ENCODE assay signal across 1 cellular context in genomic region chr11:113314389-113315301, GRCh38.
TF ChIP-seq lines count a peak whose summit lies in the region.

TSS of gene TTC12 (plus strand) at chr11:113314583. CDS start at chr11:113316258, 1,675 bp downstream.

TF ChIP-seq in HepG2, 621 proteins besides CTCF, POLR2A, EP300 and RAD21 (continued from another document and continues in another):
- TF ChIP-seq ZNF142 (CRISPR knock-in tag; IDR thresholded peaks at IDR 0.05) (peak; percentile 35; the same call in 1 of the 2 replicates), NRL (CRISPR knock-in tag; IDR thresholded peaks at IDR 0.05; ENCODE audit: borderline replicate concordance) (peak; percentile 90), HMG20B (CRISPR knock-in tag; conservative IDR thresholded peaks at IDR 0.05) (no peak), ZNF781 (CRISPR knock-in tag; IDR thresholded peaks at IDR 0.05; ENCODE audit: borderline replicate concordance, not compliant biosample characterization) (no peak), NFIB (CRISPR knock-in tag; IDR thresholded peaks at IDR 0.05; ENCODE audit: borderline replicate concordance) (no peak), HIVEP1 (CRISPR knock-in tag; IDR thresholded peaks at IDR 0.05) (peak; percentile 86), ATF6 (CRISPR knock-in tag; conservative IDR thresholded peaks at IDR 0.05) (no peak), ZNF75D (CRISPR knock-in tag; IDR thresholded peaks at IDR 0.05; ENCODE audit: borderline replicate concordance) (no peak), NFE2L1 (CRISPR knock-in tag; IDR thresholded peaks at IDR 0.05; ENCODE audit: borderline replicate concordance) (no peak), WIZ (CRISPR knock-in tag; IDR thresholded peaks at IDR 0.05) (no peak), U2AF2 (IDR thresholded peaks at IDR 0.05; ENCODE audit: low read depth, low read length) (no peak), KLF15 (CRISPR knock-in tag; IDR thresholded peaks at IDR 0.05; ENCODE audit: borderline replicate concordance) (no peak), FOXK2 (IDR thresholded peaks at IDR 0.05) (no peak), MTA1 (CRISPR knock-in tag; IDR thresholded peaks at IDR 0.05; ENCODE audit: borderline replicate concordance) (no peak; the same call in 1 of the 2 replicates), HBP1 (CRISPR knock-in tag; IDR thresholded peaks at IDR 0.05; ENCODE audit: low read depth) (peak; percentile 72; the same call in 1 of the 2 replicates), ZNF607 (CRISPR knock-in tag; IDR thresholded peaks at IDR 0.05; ENCODE audit: borderline replicate concordance) (peak; percentile 67; the same call in 1 of the 2 replicates), ZNF709 (CRISPR knock-in tag; IDR thresholded peaks at IDR 0.05) (0 out of 2 replicates have a peak, but pooled peaks have one; percentile 69), YY1 (IDR thresholded peaks at IDR 0.05; ENCODE audit: insufficient read depth, insufficient replicate concordance, low read depth, low read length) (no peak), KDM5B (CRISPR knock-in tag; IDR thresholded peaks at IDR 0.05; ENCODE audit: borderline replicate concordance) (peak; percentile 73; the same call in 1 of the 2 replicates), NFKB2 (CRISPR knock-in tag; IDR thresholded peaks at IDR 0.05; ENCODE audit: borderline replicate concordance) (peak; percentile 83; the same call in 1 of the 2 replicates), ZNF670 (CRISPR knock-in tag; IDR thresholded peaks at IDR 0.05; ENCODE audit: borderline replicate concordance) (peak; percentile 82; the same call in 1 of the 2 replicates), BORCS8-MEF2B (CRISPR knock-in tag; IDR thresholded peaks at IDR 0.05) (peak; percentile 59), KLF16 (CRISPR knock-in tag; IDR thresholded peaks at IDR 0.05) (peak in 1 of 2 experiments; percentile 49; a peak in 1 of 4 replicates), HINFP (CRISPR knock-in tag; IDR thresholded peaks at IDR 0.05; ENCODE audit: low read depth) (0 out of 2 replicates have a peak, but pooled peaks have one; percentile 28), CREB1 (IDR thresholded peaks at IDR 0.05) (peak; percentile 26; the same call in 1 of the 2 replicates), CREB1 (CRISPR knock-in tag; IDR thresholded peaks at IDR 0.05) (no peak; the same call in 1 of the 2 replicates), ZNF292 (CRISPR knock-in tag; IDR thresholded peaks at IDR 0.05; ENCODE audit: borderline replicate concordance, low read depth) (no peak), ZNF556 (CRISPR knock-in tag; IDR thresholded peaks at IDR 0.05; ENCODE audit: borderline replicate concordance) (peak; percentile 85), KLF11 (CRISPR knock-in tag; IDR thresholded peaks at IDR 0.05) (no peak), CEBPG (CRISPR knock-in tag; IDR thresholded peaks at IDR 0.05) (no peak)
- TF ChIP-seq, protein P1, sequence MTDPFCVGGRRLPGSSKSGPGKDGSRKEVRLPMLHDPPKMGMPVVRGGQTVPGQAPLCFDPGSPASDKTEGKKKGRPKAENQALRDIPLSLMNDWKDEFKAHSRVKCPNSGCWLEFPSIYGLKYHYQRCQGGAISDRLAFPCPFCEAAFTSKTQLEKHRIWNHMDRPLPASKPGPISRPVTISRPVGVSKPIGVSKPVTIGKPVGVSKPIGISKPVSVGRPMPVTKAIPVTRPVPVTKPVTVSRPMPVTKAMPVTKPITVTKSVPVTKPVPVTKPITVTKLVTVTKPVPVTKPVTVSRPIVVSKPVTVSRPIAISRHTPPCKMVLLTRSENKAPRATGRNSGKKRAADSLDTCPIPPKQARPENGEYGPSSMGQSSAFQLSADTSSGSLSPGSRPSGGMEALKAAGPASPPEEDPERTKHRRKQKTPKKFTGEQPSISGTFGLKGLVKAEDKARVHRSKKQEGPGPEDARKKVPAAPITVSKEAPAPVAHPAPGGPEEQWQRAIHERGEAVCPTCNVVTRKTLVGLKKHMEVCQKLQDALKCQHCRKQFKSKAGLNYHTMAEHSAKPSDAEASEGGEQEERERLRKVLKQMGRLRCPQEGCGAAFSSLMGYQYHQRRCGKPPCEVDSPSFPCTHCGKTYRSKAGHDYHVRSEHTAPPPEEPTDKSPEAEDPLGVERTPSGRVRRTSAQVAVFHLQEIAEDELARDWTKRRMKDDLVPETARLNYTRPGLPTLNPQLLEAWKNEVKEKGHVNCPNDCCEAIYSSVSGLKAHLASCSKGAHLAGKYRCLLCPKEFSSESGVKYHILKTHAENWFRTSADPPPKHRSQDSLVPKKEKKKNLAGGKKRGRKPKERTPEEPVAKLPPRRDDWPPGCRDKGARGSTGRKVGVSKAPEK (CRISPR knock-in tag; IDR thresholded peaks at IDR 0.05; ENCODE audit: borderline replicate concordance), result no peak
- TF ChIP-seq, protein P2, sequence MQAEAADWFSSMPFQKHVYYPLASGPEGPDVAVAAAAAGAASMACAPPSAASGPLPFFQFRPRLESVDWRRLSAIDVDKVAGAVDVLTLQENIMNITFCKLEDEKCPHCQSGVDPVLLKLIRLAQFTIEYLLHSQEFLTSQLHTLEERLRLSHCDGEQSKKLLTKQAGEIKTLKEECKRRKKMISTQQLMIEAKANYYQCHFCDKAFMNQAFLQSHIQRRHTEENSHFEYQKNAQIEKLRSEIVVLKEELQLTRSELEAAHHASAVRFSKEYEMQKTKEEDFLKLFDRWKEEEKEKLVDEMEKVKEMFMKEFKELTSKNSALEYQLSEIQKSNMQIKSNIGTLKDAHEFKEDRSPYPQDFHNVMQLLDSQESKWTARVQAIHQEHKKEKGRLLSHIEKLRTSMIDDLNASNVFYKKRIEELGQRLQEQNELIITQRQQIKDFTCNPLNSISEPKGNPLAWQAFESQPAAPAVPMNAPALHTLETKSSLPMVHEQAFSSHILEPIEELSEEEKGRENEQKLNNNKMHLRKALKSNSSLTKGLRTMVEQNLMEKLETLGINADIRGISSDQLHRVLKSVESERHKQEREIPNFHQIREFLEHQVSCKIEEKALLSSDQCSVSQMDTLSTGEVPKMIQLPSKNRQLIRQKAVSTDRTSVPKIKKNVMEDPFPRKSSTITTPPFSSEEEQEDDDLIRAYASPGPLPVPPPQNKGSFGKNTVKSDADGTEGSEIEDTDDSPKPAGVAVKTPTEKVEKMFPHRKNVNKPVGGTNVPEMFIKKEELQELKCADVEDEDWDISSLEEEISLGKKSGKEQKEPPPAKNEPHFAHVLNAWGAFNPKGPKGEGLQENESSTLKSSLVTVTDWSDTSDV (CRISPR knock-in tag; IDR thresholded peaks at IDR 0.05), result 0 out of 2 replicates have a peak, but pooled peaks have one; percentile 19
- TF ChIP-seq, protein P3, sequence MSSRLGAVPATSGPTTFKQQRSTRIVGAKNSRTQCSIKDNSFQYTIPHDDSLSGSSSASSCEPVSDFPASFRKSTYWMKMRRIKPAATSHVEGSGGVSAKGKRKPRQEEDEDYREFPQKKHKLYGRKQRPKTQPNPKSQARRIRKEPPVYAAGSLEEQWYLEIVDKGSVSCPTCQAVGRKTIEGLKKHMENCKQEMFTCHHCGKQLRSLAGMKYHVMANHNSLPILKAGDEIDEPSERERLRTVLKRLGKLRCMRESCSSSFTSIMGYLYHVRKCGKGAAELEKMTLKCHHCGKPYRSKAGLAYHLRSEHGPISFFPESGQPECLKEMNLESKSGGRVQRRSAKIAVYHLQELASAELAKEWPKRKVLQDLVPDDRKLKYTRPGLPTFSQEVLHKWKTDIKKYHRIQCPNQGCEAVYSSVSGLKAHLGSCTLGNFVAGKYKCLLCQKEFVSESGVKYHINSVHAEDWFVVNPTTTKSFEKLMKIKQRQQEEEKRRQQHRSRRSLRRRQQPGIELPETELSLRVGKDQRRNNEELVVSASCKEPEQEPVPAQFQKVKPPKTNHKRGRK (CRISPR knock-in tag; IDR thresholded peaks at IDR 0.05), result no peak
